Comparison of ENCODE assay signal across 10 cellular contexts in the genomic region with DNA sequence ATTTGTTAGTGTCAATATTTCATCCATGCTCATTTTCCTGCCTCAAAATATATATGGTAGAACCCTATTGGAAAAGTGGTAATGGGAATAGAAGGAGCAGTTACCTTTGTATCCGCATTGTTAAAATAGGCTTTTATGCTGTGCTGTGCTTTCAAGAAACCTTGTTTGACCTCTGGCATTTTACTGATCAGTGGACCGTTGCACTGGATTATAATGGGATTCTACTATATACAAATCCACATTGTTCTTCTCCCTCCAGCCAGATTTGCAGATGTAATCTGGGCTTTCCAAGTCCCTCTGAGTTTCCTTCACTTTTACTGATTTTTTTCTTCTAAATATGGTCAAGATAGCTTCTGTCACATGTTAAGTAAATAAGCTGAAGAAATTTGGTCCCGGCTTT. TPM values are rescaled to one million over a fixed set of nuclear protein-coding genes. Genes with fewer than 3 reads are reported as not detected.
"Had no signal": no experiment of that assay in that cellular context is flagged by ENCODE, and none has a peak within 500 bp of the region (broad histone marks: within the 10 kb centered on the region; RNA-seq: fewer than 3 reads in every experiment).

No MANE protein-coding gene starts in this region.

- H3K27me3 Mint-ChIP-seq: IgD-negative memory B cell had no signal

- H3K4me3 Mint-ChIP-seq: GM23338, HFFc6, IgD-negative memory B cell had no signal

- H3K27ac ChIP-seq: HL-60 had no signal

- H3K4me1 Mint-ChIP-seq: GM23338, IgD-negative memory B cell had no signal

- H3K27ac Mint-ChIP-seq: GM23338, HFFc6, IgD-negative memory B cell had no signal

- ATAC-seq: GM23338, HCT116, HepG2 had no signal

- H3K9me3 Mint-ChIP-seq: GM23338, IgD-negative memory B cell had no signal

- H3K9me3 ChIP-seq: HAP-1 had no signal

- H3K4me3 ChIP-seq: GM23338, HAP-1 had no signal

- H3K36me3 Mint-ChIP-seq: IgD-negative memory B cell had no signal

- DNase-seq: H7, HFFc6 had no signal

- H3K36me3 ChIP-seq: HAP-1 had no signal

RNA-seq across cellular contexts. Expression of a gene that starts 23.3 kb away (rescaled TPM):
- total RNA-seq: GM23338, H4, H7, HepG2, HFFc6, HT1080 had no signal
